ENCODE assay signal across 11 cellular contexts in genomic region chr2:42900226-42900744, GRCh38.
"Had no signal": no experiment of that assay in that cellular context is flagged by ENCODE, and none has a peak within 500 bp of the region (broad histone marks: within the 10 kb centered on the region; RNA-seq: fewer than 3 reads in every experiment).

No MANE protein-coding gene starts in this region.

- H3K4me3 ChIP-seq: body of pancreas, heart left ventricle, sigmoid colon, testis had no signal

- H3K9me3 Mint-ChIP-seq: effector memory CD8-positive, alpha-beta T cell; natural killer cell treated with Interleukin-12 subunit alpha and Interleukin-12 subunit beta and Interleukin-15 and Interleukin-18, amount 100 ng/mL, for 72 hours; stimulated activated naive CD8-positive, alpha-beta T cell treated with anti-CD3 and anti-CD28 coated beads, Interleukin-15, Interleukin-2, amounts not matched to agents 100 ng/mL and 50 ng/mL, for 24 hours; T-helper 1 cell treated with Interleukin-12 subunit alpha and Interleukin-12 subunit beta and Interleukin-4 antibody, amounts not matched to agents 30 μg/mL and 1 μg/mL, for 36 hours had no signal

- DNase-seq: activated CD4-positive, CD25-positive, alpha-beta regulatory T cell; activated naive CD4-positive, alpha-beta T cell treated with anti-CD3 and anti-CD28 coated beads, Interleukin-2, amount 50 U/mL, for 16 hours; body of pancreas; effector memory CD8-positive, alpha-beta T cell; erythroblast; heart left ventricle; sigmoid colon; testis had no signal

- H3K36me3 ChIP-seq: heart left ventricle, sigmoid colon had no signal

- ATAC-seq: body of pancreas; effector memory CD8-positive, alpha-beta T cell; heart left ventricle; natural killer cell treated with Interleukin-12 subunit alpha and Interleukin-12 subunit beta and Interleukin-15 and Interleukin-18, amount 100 ng/mL, for 72 hours had no signal

- H3K4me3 Mint-ChIP-seq: effector memory CD8-positive, alpha-beta T cell; natural killer cell treated with Interleukin-12 subunit alpha and Interleukin-12 subunit beta and Interleukin-15 and Interleukin-18, amount 100 ng/mL, for 72 hours; stimulated activated naive CD8-positive, alpha-beta T cell treated with anti-CD3 and anti-CD28 coated beads, Interleukin-15, Interleukin-2, amounts not matched to agents 100 ng/mL and 50 ng/mL, for 24 hours; T-helper 1 cell treated with Interleukin-12 subunit alpha and Interleukin-12 subunit beta and Interleukin-4 antibody, amounts not matched to agents 30 μg/mL and 1 μg/mL, for 36 hours had no signal

- H3K27ac ChIP-seq: body of pancreas, heart left ventricle, testis had no signal

- H3K27ac Mint-ChIP-seq: effector memory CD8-positive, alpha-beta T cell; natural killer cell treated with Interleukin-12 subunit alpha and Interleukin-12 subunit beta and Interleukin-15 and Interleukin-18, amount 100 ng/mL, for 72 hours; stimulated activated naive CD8-positive, alpha-beta T cell treated with anti-CD3 and anti-CD28 coated beads, Interleukin-15, Interleukin-2, amounts not matched to agents 100 ng/mL and 50 ng/mL, for 24 hours; T-helper 1 cell treated with Interleukin-12 subunit alpha and Interleukin-12 subunit beta and Interleukin-4 antibody, amounts not matched to agents 30 μg/mL and 1 μg/mL, for 36 hours had no signal

- H3K27me3 Mint-ChIP-seq: stimulated activated naive CD8-positive, alpha-beta T cell treated with anti-CD3 and anti-CD28 coated beads, Interleukin-15, Interleukin-2, amounts not matched to agents 100 ng/mL and 50 ng/mL, for 24 hours had no signal

- H3K36me3 Mint-ChIP-seq: natural killer cell treated with Interleukin-12 subunit alpha and Interleukin-12 subunit beta and Interleukin-15 and Interleukin-18, amount 100 ng/mL, for 72 hours had no signal

- H3K27me3 ChIP-seq: body of pancreas, heart left ventricle, sigmoid colon, testis had no signal

- H3K9me3 ChIP-seq: body of pancreas, heart left ventricle, testis had no signal
